Comparison of ENCODE assay signal across 1 cellular context in the genomic region with DNA sequence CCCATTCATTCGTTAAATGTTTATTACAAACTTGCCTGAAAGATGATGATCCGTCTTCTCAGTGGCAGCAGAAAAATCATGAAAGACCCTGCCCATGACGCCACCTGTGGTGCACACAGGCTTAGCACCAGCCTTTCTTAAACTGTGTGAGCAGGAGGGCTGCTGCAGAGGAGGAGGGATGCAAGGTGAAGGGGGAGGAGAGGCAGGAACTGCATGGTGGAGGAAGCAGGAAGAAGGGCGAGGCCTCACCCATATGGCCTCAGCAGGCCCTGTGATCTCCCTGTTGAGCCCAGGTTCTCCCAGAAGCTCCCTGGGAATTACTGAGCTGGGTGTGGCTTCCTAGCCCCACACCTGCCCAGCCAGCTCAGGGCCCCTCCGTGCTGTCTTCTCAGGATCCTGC.
TF ChIP-seq lines count a peak whose summit lies in the region.

No MANE protein-coding gene starts in this region.

TF ChIP-seq in WTC11, 78 proteins besides CTCF, POLR2A, EP300 and RAD21 (continued from another document):
- TF ChIP-seq, protein P1, sequence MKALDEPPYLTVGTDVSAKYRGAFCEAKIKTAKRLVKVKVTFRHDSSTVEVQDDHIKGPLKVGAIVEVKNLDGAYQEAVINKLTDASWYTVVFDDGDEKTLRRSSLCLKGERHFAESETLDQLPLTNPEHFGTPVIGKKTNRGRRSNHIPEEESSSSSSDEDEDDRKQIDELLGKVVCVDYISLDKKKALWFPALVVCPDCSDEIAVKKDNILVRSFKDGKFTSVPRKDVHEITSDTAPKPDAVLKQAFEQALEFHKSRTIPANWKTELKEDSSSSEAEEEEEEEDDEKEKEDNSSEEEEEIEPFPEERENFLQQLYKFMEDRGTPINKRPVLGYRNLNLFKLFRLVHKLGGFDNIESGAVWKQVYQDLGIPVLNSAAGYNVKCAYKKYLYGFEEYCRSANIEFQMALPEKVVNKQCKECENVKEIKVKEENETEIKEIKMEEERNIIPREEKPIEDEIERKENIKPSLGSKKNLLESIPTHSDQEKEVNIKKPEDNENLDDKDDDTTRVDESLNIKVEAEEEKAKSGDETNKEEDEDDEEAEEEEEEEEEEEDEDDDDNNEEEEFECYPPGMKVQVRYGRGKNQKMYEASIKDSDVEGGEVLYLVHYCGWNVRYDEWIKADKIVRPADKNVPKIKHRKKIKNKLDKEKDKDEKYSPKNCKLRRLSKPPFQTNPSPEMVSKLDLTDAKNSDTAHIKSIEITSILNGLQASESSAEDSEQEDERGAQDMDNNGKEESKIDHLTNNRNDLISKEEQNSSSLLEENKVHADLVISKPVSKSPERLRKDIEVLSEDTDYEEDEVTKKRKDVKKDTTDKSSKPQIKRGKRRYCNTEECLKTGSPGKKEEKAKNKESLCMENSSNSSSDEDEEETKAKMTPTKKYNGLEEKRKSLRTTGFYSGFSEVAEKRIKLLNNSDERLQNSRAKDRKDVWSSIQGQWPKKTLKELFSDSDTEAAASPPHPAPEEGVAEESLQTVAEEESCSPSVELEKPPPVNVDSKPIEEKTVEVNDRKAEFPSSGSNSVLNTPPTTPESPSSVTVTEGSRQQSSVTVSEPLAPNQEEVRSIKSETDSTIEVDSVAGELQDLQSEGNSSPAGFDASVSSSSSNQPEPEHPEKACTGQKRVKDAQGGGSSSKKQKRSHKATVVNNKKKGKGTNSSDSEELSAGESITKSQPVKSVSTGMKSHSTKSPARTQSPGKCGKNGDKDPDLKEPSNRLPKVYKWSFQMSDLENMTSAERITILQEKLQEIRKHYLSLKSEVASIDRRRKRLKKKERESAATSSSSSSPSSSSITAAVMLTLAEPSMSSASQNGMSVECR (CRISPR knock-in tag; IDR thresholded peaks at IDR 0.05; ENCODE audit: borderline replicate concordance): no peak
- TF ChIP-seq, protein P2, sequence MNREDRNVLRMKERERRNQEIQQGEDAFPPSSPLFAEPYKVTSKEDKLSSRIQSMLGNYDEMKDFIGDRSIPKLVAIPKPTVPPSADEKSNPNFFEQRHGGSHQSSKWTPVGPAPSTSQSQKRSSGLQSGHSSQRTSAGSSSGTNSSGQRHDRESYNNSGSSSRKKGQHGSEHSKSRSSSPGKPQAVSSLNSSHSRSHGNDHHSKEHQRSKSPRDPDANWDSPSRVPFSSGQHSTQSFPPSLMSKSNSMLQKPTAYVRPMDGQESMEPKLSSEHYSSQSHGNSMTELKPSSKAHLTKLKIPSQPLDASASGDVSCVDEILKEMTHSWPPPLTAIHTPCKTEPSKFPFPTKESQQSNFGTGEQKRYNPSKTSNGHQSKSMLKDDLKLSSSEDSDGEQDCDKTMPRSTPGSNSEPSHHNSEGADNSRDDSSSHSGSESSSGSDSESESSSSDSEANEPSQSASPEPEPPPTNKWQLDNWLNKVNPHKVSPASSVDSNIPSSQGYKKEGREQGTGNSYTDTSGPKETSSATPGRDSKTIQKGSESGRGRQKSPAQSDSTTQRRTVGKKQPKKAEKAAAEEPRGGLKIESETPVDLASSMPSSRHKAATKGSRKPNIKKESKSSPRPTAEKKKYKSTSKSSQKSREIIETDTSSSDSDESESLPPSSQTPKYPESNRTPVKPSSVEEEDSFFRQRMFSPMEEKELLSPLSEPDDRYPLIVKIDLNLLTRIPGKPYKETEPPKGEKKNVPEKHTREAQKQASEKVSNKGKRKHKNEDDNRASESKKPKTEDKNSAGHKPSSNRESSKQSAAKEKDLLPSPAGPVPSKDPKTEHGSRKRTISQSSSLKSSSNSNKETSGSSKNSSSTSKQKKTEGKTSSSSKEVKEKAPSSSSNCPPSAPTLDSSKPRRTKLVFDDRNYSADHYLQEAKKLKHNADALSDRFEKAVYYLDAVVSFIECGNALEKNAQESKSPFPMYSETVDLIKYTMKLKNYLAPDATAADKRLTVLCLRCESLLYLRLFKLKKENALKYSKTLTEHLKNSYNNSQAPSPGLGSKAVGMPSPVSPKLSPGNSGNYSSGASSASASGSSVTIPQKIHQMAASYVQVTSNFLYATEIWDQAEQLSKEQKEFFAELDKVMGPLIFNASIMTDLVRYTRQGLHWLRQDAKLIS (CRISPR knock-in tag; IDR thresholded peaks at IDR 0.05; ENCODE audit: borderline replicate concordance): no peak
- TF ChIP-seq, protein P3, sequence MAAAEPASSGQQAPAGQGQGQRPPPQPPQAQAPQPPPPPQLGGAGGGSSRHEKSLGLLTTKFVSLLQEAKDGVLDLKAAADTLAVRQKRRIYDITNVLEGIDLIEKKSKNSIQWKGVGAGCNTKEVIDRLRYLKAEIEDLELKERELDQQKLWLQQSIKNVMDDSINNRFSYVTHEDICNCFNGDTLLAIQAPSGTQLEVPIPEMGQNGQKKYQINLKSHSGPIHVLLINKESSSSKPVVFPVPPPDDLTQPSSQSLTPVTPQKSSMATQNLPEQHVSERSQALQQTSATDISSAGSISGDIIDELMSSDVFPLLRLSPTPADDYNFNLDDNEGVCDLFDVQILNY (CRISPR knock-in tag; IDR thresholded peaks at IDR 0.05): no peak
TF ChIP-seq in WTC11: peak in this region for 2.
